In genomic region chr3:9469953-9470352, GRCh38 we compare ENCODE assay signal across 26 cellular contexts.
"Had no signal": no experiment of that assay in that cellular context is flagged by ENCODE, and none has a peak within 500 bp of the region (broad histone marks: within the 10 kb centered on the region; RNA-seq: fewer than 3 reads in every experiment).

No MANE protein-coding gene starts in this region.

- H3K4me3 Mint-ChIP-seq: brain had no signal

- H3K9me3 Mint-ChIP-seq: activated T-helper 2 cell treated with anti-CD3 and anti-CD28 coated beads, Interferon-gamma antibody, Interleukin-2, Interleukin-4, amounts not matched to agents 10 μg/mL and 5 μg/mL and 100 μg/mL, durations not matched to agents 14 hours and 24 hours and 36 hours; brain had no signal

- DNase-seq: activated CD4-positive, alpha-beta T cell treated with anti-CD3 and anti-CD28 coated beads for 4 hours; activated CD4-positive, alpha-beta T cell treated with anti-CD3 and anti-CD28 coated beads, Interleukin-2, amount 50 U/mL, for 48 hours; activated CD4-positive, CD25-positive, alpha-beta regulatory T cell; activated CD8-positive, alpha-beta memory T cell treated with anti-CD3 and anti-CD28 coated beads for 24 hours; aorta; cortex of kidney; foreskin fibroblast; heart right ventricle; left lung; lower lobe of right lung; nucleus accumbens; pancreas; psoas muscle; sigmoid colon; small intestine; stimulated activated CD4-positive, alpha-beta T cell treated with anti-CD3 and anti-CD28 coated beads, Interleukin-1b, Interleukin-23, amount 100 ng/mL, for 48 hours; stimulated activated CD4-positive, alpha-beta T cell treated with anti-CD3 and anti-CD28 coated beads, Interleukin-4, amount 100 ng/mL, for 4 hours; stimulated activated CD8-positive, alpha-beta memory T cell treated with anti-CD3 and anti-CD28 coated beads, Interleukin-4, amount 100 ng/mL, for 48 hours; stimulated activated naive CD4-positive, alpha-beta T cell; T-helper 1 cell; tibial artery; upper lobe of right lung had no signal

- H3K4me1 Mint-ChIP-seq: brain had no signal

- ATAC-seq: esophagus mucosa, heart right ventricle, left lung, lower lobe of right lung, pancreas, psoas muscle, upper lobe of right lung had no signal

- H3K27me3 Mint-ChIP-seq: brain had no signal

- H3K9me3 ChIP-seq: heart right ventricle, left lung, lower lobe of right lung, pancreas, psoas muscle, sigmoid colon, suprapubic skin, tibial artery, upper lobe of right lung had no signal
